ENCODE assay signal across 2 cellular contexts in the genomic region with DNA sequence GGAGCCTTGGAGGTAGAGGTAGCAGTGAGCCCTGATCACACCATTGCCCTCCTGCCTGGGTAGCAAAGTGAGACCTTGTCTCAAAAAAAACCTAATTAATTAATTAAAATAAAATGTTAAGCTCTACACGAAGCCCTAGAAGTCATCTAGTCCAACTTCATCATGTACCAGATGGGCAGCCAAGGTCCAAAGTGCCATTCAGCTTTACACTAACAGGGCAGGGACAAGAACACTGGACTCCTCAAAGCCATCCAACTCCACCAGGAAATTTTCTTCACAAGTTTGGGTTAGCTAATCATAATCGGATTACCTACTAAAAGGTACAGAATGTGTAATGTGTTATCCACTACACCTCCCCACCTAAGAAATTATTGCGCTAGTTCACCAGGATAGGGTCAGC.
TF ChIP-seq lines count a peak whose summit lies in the region.

No MANE protein-coding gene starts in this region.

TF ChIP-seq in endothelial cell of umbilical vein, 7 proteins besides CTCF, POLR2A, EP300 and RAD21:
- TF ChIP-seq POLR2AphosphoS5 (IDR thresholded peaks at IDR 0.05; ENCODE audit: insufficient read depth, low read depth, low read length) = no peak
- TF ChIP-seq, protein P1, sequence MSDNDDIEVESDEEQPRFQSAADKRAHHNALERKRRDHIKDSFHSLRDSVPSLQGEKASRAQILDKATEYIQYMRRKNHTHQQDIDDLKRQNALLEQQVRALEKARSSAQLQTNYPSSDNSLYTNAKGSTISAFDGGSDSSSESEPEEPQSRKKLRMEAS (IDR thresholded peaks at IDR 0.05; ENCODE audit: insufficient read depth, insufficient read length) = no peak
- TF ChIP-seq JUN (IDR thresholded peaks at IDR 0.05; ENCODE audit: borderline replicate concordance, insufficient read depth, insufficient read length, low read depth) = no peak
- TF ChIP-seq EZH2 (IDR thresholded peaks at IDR 0.05; ENCODE audit: borderline replicate concordance, low read depth, low read length, severe bottlenecking) = no peak
- TF ChIP-seq FOS (IDR thresholded peaks at IDR 0.05; ENCODE audit: borderline replicate concordance, insufficient read depth, low read length) = no peak
- TF ChIP-seq MYC (IDR thresholded peaks at IDR 0.05; ENCODE audit: low read depth, low read length) = no peak
- no peak for TF ChIP-seq GATA2 (IDR thresholded peaks at IDR 0.05; ENCODE audit: insufficient read depth, insufficient read length, low read depth, low read length)

TF ChIP-seq in SK-N-SH, 30 proteins besides CTCF, POLR2A, EP300 and RAD21:
- TF ChIP-seq TEAD4 (IDR thresholded peaks at IDR 0.05; ENCODE audit: borderline replicate concordance, insufficient read depth) = no peak
- no peak for TF ChIP-seq ELF1 (IDR thresholded peaks at IDR 0.05)
